1 cellular context compared by ENCODE assay signal in the genomic region with DNA sequence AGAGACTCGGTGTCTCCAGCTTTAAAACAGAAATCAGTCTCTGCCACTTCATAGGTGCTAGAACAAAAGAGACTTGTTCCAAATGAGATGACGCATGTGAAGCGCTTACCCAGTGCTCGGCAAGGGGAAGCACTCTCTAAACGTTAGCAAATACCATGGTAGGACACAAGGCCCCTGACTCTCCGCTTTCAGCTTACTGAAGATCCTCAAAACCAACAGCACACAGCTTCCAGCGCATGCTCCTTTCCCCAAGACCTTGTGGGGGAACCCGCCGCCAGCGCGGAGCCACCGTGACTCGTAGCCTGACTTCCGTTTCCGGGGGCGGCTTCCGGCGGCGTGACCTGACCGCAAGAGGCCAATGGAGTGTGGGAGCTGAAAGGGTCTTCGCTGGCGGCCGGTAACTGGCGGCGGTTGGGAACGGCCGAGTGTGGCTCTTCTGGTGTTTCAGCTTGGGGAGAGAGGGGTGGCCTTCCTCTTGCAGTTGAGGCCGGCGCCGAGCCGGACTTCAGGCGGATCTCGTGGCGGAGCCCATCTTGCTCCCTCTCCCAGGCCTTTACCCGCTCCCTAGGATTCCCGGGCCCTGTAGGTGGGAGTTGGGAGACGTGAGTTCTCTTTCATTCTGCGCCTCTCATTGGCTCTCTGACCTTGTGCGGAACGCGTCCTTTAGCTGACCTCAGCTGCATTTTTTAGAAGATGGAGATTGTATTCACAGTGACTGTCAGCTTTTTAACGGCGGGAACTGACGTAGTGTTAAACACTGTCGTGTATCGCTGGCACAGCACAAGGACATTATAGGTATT.
TF ChIP-seq lines count a peak whose summit lies in the region.

A gene with protein sequence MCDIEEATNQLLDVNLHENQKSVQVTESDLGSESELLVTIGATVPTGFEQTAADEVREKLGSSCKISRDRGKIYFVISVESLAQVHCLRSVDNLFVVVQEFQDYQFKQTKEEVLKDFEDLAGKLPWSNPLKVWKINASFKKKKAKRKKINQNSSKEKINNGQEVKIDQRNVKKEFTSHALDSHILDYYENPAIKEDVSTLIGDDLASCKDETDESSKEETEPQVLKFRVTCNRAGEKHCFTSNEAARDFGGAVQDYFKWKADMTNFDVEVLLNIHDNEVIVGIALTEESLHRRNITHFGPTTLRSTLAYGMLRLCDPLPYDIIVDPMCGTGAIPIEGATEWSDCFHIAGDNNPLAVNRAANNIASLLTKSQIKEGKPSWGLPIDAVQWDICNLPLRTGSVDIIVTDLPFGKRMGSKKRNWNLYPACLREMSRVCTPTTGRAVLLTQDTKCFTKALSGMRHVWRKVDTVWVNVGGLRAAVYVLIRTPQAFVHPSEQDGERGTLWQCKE (plus strand): TSS at position 324 of the 800 bp plus-strand sequence. CDS start 2,015 bp downstream, outside the sequence.

TF ChIP-seq in WTC11, 78 proteins besides CTCF, POLR2A, EP300 and RAD21 (continued from another document):
- TF ChIP-seq, protein P1, sequence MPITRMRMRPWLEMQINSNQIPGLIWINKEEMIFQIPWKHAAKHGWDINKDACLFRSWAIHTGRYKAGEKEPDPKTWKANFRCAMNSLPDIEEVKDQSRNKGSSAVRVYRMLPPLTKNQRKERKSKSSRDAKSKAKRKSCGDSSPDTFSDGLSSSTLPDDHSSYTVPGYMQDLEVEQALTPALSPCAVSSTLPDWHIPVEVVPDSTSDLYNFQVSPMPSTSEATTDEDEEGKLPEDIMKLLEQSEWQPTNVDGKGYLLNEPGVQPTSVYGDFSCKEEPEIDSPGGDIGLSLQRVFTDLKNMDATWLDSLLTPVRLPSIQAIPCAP (CRISPR knock-in tag; IDR thresholded peaks at IDR 0.05) = peak; percentile 92; the same call in 1 of the 2 replicates
- TF ChIP-seq, protein P2, sequence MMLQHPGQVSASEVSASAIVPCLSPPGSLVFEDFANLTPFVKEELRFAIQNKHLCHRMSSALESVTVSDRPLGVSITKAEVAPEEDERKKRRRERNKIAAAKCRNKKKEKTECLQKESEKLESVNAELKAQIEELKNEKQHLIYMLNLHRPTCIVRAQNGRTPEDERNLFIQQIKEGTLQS (CRISPR knock-in tag; conservative IDR thresholded peaks at IDR 0.05) = no peak
- TF ChIP-seq FOXP1 (CRISPR knock-in tag; IDR thresholded peaks at IDR 0.05; ENCODE audit: borderline replicate concordance) (peak; percentile 94), FOXP4 (CRISPR knock-in tag; IDR thresholded peaks at IDR 0.05) (peak; percentile 91), E2F1 (CRISPR knock-in tag; IDR thresholded peaks at IDR 0.05) (peak; percentile 79; the same call in 1 of the 2 replicates), ETV6 (CRISPR knock-in tag; IDR thresholded peaks at IDR 0.05) (peak; percentile 97), CREB1 (CRISPR knock-in tag; IDR thresholded peaks at IDR 0.05) (0 out of 2 replicates have a peak, but pooled peaks have one; percentile 55), TEAD1 (CRISPR knock-in tag; IDR thresholded peaks at IDR 0.05) (peak; percentile 92), ZNF396 (CRISPR knock-in tag; IDR thresholded peaks at IDR 0.05; ENCODE audit: borderline replicate concordance) (no peak), ATF6 (CRISPR knock-in tag; IDR thresholded peaks at IDR 0.05) (0 out of 2 replicates have a peak, but pooled peaks have one; percentile 74), SMAD3 (CRISPR knock-in tag; IDR thresholded peaks at IDR 0.05; ENCODE audit: borderline replicate concordance) (peak; percentile 87), NR2C2 (CRISPR knock-in tag; IDR thresholded peaks at IDR 0.05) (peak; percentile 59; the same call in 1 of the 2 replicates), IRF2 (CRISPR knock-in tag; IDR thresholded peaks at IDR 0.05; ENCODE audit: borderline replicate concordance, low read depth) (no peak), TEAD4 (CRISPR knock-in tag; IDR thresholded peaks at IDR 0.05) (peak; percentile 68; the same call in 1 of the 2 replicates), MAX (CRISPR knock-in tag; IDR thresholded peaks at IDR 0.05) (peak; percentile 97), GABPB1 (CRISPR knock-in tag; IDR thresholded peaks at IDR 0.05) (peak; percentile 91), NFYB (CRISPR knock-in tag; conservative IDR thresholded peaks at IDR 0.05; ENCODE audit: low read depth) (peak; percentile 38; the same call in 1 of the 2 replicates), ATF1 (CRISPR knock-in tag; IDR thresholded peaks at IDR 0.05) (no peak), NR3C1 (CRISPR knock-in tag; conservative IDR thresholded peaks at IDR 0.05; ENCODE audit: low read depth) (no peak), ZNF416 (CRISPR knock-in tag; IDR thresholded peaks at IDR 0.05) (no peak), SMAD4 (CRISPR knock-in tag; IDR thresholded peaks at IDR 0.05) (peak; percentile 75; the same call in 1 of the 2 replicates), FOXJ3 (CRISPR knock-in tag; IDR thresholded peaks at IDR 0.05; ENCODE audit: borderline replicate concordance) (peak; percentile 61; the same call in 1 of the 2 replicates), NFE2L1 (CRISPR knock-in tag; IDR thresholded peaks at IDR 0.05) (peak; percentile 76; the same call in 1 of the 2 replicates), ELF4 (CRISPR knock-in tag; IDR thresholded peaks at IDR 0.05; ENCODE audit: low read depth) (no peak), SP1 (CRISPR knock-in tag; conservative IDR thresholded peaks at IDR 0.05) (peak; percentile 83), MYBL2 (CRISPR knock-in tag; IDR thresholded peaks at IDR 0.05) (peak; percentile 92), E2F5 (CRISPR knock-in tag; IDR thresholded peaks at IDR 0.05) (peak; percentile 82; the same call in 1 of the 2 replicates)
- TF ChIP-seq, protein P3, sequence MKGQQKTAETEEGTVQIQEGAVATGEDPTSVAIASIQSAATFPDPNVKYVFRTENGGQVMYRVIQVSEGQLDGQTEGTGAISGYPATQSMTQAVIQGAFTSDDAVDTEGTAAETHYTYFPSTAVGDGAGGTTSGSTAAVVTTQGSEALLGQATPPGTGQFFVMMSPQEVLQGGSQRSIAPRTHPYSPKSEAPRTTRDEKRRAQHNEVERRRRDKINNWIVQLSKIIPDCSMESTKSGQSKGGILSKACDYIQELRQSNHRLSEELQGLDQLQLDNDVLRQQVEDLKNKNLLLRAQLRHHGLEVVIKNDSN (CRISPR knock-in tag; IDR thresholded peaks at IDR 0.05) = peak; percentile 83; the same call in 1 of the 2 replicates
- TF ChIP-seq, protein P4, sequence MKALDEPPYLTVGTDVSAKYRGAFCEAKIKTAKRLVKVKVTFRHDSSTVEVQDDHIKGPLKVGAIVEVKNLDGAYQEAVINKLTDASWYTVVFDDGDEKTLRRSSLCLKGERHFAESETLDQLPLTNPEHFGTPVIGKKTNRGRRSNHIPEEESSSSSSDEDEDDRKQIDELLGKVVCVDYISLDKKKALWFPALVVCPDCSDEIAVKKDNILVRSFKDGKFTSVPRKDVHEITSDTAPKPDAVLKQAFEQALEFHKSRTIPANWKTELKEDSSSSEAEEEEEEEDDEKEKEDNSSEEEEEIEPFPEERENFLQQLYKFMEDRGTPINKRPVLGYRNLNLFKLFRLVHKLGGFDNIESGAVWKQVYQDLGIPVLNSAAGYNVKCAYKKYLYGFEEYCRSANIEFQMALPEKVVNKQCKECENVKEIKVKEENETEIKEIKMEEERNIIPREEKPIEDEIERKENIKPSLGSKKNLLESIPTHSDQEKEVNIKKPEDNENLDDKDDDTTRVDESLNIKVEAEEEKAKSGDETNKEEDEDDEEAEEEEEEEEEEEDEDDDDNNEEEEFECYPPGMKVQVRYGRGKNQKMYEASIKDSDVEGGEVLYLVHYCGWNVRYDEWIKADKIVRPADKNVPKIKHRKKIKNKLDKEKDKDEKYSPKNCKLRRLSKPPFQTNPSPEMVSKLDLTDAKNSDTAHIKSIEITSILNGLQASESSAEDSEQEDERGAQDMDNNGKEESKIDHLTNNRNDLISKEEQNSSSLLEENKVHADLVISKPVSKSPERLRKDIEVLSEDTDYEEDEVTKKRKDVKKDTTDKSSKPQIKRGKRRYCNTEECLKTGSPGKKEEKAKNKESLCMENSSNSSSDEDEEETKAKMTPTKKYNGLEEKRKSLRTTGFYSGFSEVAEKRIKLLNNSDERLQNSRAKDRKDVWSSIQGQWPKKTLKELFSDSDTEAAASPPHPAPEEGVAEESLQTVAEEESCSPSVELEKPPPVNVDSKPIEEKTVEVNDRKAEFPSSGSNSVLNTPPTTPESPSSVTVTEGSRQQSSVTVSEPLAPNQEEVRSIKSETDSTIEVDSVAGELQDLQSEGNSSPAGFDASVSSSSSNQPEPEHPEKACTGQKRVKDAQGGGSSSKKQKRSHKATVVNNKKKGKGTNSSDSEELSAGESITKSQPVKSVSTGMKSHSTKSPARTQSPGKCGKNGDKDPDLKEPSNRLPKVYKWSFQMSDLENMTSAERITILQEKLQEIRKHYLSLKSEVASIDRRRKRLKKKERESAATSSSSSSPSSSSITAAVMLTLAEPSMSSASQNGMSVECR (CRISPR knock-in tag; IDR thresholded peaks at IDR 0.05; ENCODE audit: borderline replicate concordance) = peak; percentile 92
- TF ChIP-seq, protein P5, sequence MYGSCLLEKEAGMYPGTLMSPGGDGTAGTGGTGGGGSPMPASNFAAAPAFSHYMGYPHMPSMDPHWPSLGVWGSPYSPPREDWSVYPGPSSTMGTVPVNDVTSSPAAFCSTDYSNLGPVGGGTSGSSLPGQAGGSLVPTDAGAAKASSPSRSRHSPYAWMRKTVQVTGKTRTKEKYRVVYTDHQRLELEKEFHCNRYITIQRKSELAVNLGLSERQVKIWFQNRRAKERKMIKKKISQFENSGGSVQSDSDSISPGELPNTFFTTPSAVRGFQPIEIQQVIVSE (CRISPR knock-in tag; IDR thresholded peaks at IDR 0.05; ENCODE audit: borderline replicate concordance) = no peak
